Comparison of ENCODE assay signal across 1 cellular context in the genomic region with DNA sequence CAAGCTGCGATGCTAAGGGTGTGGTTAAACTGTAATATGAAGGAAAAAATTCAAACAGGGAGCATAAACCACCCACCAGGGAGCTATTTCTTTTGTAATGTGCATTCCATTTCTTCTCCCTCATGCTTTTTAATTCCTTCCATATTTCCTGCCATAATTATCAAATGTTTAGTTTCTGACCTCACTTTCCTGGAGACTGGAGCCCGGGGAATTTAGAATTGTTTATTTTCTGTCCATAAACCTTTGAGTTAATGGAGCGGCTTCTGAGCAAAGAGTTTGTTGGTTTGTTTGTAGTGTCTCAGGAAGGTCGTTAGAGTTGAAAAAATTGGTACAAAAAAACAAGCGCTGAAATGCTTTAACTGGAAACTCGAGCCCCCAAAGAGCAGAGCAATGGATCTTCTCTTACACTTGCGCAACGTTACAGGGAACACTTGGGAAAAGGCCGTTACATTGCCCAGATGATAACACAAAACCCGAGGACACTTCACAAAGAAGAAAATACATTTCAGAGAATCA.
TF ChIP-seq lines count a peak whose summit lies in the region.

No MANE protein-coding gene starts in this region.

TF ChIP-seq in HepG2, 621 proteins besides CTCF, POLR2A, EP300 and RAD21 (continued from another document):
- TF ChIP-seq, protein P1, sequence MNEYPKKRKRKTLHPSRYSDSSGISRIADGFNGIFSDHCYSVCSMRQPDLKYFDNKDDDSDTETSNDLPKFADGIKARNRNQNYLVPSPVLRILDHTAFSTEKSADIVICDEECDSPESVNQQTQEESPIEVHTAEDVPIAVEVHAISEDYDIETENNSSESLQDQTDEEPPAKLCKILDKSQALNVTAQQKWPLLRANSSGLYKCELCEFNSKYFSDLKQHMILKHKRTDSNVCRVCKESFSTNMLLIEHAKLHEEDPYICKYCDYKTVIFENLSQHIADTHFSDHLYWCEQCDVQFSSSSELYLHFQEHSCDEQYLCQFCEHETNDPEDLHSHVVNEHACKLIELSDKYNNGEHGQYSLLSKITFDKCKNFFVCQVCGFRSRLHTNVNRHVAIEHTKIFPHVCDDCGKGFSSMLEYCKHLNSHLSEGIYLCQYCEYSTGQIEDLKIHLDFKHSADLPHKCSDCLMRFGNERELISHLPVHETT (CRISPR knock-in tag; conservative IDR thresholded peaks at IDR 0.05), result no peak
- no peak for TF ChIP-seq ZNF17 (CRISPR knock-in tag; IDR thresholded peaks at IDR 0.05)
- TF ChIP-seq CEBPG (CRISPR knock-in tag; IDR thresholded peaks at IDR 0.05), result peak; percentile 44; the same call in 1 of the 2 replicates
- no peak for TF ChIP-seq ZNF780A (CRISPR knock-in tag; IDR thresholded peaks at IDR 0.05)
- peak; percentile 97 for TF ChIP-seq EZH2 (conservative IDR thresholded peaks at IDR 0.05; ENCODE audit: low read depth, low read length)
- no peak for TF ChIP-seq TSC22D2 (CRISPR knock-in tag; IDR thresholded peaks at IDR 0.05; ENCODE audit: borderline replicate concordance)
- no peak for TF ChIP-seq ZNF44 (CRISPR knock-in tag; IDR thresholded peaks at IDR 0.05)
- no peak for TF ChIP-seq TOPORS (CRISPR knock-in tag; IDR thresholded peaks at IDR 0.05)
- TF ChIP-seq, protein P2, sequence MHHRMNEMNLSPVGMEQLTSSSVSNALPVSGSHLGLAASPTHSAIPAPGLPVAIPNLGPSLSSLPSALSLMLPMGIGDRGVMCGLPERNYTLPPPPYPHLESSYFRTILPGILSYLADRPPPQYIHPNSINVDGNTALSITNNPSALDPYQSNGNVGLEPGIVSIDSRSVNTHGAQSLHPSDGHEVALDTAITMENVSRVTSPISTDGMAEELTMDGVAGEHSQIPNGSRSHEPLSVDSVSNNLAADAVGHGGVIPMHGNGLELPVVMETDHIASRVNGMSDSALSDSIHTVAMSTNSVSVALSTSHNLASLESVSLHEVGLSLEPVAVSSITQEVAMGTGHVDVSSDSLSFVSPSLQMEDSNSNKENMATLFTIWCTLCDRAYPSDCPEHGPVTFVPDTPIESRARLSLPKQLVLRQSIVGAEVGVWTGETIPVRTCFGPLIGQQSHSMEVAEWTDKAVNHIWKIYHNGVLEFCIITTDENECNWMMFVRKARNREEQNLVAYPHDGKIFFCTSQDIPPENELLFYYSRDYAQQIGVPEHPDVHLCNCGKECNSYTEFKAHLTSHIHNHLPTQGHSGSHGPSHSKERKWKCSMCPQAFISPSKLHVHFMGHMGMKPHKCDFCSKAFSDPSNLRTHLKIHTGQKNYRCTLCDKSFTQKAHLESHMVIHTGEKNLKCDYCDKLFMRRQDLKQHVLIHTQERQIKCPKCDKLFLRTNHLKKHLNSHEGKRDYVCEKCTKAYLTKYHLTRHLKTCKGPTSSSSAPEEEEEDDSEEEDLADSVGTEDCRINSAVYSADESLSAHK (CRISPR knock-in tag; IDR thresholded peaks at IDR 0.05; ENCODE audit: borderline replicate concordance), result no peak
- TF ChIP-seq, protein P3, sequence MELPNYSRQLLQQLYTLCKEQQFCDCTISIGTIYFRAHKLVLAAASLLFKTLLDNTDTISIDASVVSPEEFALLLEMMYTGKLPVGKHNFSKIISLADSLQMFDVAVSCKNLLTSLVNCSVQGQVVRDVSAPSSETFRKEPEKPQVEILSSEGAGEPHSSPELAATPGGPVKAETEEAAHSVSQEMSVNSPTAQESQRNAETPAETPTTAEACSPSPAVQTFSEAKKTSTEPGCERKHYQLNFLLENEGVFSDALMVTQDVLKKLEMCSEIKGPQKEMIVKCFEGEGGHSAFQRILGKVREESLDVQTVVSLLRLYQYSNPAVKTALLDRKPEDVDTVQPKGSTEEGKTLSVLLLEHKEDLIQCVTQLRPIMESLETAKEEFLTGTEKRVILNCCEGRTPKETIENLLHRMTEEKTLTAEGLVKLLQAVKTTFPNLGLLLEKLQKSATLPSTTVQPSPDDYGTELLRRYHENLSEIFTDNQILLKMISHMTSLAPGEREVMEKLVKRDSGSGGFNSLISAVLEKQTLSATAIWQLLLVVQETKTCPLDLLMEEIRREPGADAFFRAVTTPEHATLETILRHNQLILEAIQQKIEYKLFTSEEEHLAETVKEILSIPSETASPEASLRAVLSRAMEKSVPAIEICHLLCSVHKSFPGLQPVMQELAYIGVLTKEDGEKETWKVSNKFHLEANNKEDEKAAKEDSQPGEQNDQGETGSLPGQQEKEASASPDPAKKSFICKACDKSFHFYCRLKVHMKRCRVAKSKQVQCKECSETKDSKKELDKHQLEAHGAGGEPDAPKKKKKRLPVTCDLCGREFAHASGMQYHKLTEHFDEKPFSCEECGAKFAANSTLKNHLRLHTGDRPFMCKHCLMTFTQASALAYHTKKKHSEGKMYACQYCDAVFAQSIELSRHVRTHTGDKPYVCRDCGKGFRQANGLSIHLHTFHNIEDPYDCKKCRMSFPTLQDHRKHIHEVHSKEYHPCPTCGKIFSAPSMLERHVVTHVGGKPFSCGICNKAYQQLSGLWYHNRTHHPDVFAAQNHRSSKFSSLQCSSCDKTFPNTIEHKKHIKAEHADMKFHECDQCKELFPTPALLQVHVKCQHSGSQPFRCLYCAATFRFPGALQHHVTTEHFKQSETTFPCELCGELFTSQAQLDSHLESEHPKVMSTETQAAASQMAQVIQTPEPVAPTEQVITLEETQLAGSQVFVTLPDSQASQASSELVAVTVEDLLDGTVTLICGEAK (IDR thresholded peaks at IDR 0.05), result no peak
- TF ChIP-seq, protein P3 (CRISPR knock-in tag; IDR thresholded peaks at IDR 0.05), result no peak
- no peak for TF ChIP-seq ZNF720 (CRISPR knock-in tag; IDR thresholded peaks at IDR 0.05)
- TF ChIP-seq ZNF446 (CRISPR knock-in tag; IDR thresholded peaks at IDR 0.05), result no peak
- TF ChIP-seq KAT7 (CRISPR knock-in tag; IDR thresholded peaks at IDR 0.05; ENCODE audit: borderline replicate concordance), result no peak
- no peak for TF ChIP-seq HMG20A (CRISPR knock-in tag; IDR thresholded peaks at IDR 0.05; ENCODE audit: borderline replicate concordance)
- no peak for TF ChIP-seq ZFP37 (CRISPR knock-in tag; IDR thresholded peaks at IDR 0.05; ENCODE audit: borderline replicate concordance)
- TF ChIP-seq ASH2L (IDR thresholded peaks at IDR 0.05; ENCODE audit: insufficient read length, low read depth, low read length), result no peak
- TF ChIP-seq, protein P4, sequence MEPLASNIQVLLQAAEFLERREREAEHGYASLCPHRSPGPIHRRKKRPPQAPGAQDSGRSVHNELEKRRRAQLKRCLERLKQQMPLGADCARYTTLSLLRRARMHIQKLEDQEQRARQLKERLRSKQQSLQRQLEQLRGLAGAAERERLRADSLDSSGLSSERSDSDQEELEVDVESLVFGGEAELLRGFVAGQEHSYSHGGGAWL (CRISPR knock-in tag; IDR thresholded peaks at IDR 0.05), result no peak
- no peak for TF ChIP-seq ATAD3A (CRISPR knock-in tag; IDR thresholded peaks at IDR 0.05)
- TF ChIP-seq ETV6 (CRISPR knock-in tag; conservative IDR thresholded peaks at IDR 0.05), result no peak
- TF ChIP-seq ZC3H13 (CRISPR knock-in tag; IDR thresholded peaks at IDR 0.05), result no peak
- no peak for TF ChIP-seq MYC (CRISPR knock-in tag; IDR thresholded peaks at IDR 0.05; ENCODE audit: borderline replicate concordance)
- no peak for TF ChIP-seq KDM4B (CRISPR knock-in tag; IDR thresholded peaks at IDR 0.05)
- TF ChIP-seq TRIM22 (IDR thresholded peaks at IDR 0.05), result no peak
- TF ChIP-seq ZNF737 (CRISPR knock-in tag; IDR thresholded peaks at IDR 0.05; ENCODE audit: borderline replicate concordance), result no peak
- TF ChIP-seq, protein P5, sequence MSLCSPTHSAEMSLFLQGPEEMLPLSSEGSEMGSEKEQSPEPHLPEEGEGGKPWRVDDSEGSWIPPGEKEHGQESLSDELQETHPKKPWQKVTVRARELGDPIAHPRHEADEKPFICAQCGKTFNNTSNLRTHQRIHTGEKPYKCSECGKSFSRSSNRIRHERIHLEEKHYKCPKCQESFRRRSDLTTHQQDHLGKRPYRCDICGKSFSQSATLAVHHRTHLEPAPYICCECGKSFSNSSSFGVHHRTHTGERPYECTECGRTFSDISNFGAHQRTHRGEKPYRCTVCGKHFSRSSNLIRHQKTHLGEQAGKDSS (CRISPR knock-in tag; IDR thresholded peaks at IDR 0.05; ENCODE audit: borderline replicate concordance, low read depth), result no peak
- TF ChIP-seq SRF (IDR thresholded peaks at IDR 0.05; ENCODE audit: low read depth, low read length), result no peak
- no peak for TF ChIP-seq ZNF414 (CRISPR knock-in tag; IDR thresholded peaks at IDR 0.05)
- TF ChIP-seq ZNF547 (CRISPR knock-in tag; IDR thresholded peaks at IDR 0.05), result no peak
- TF ChIP-seq CEBPB (IDR thresholded peaks at IDR 0.05; ENCODE audit: borderline replicate concordance, low read depth, low read length), result peak; percentile 80
TF ChIP-seq in HepG2: peak in this region for 4.
